In the genomic region with DNA sequence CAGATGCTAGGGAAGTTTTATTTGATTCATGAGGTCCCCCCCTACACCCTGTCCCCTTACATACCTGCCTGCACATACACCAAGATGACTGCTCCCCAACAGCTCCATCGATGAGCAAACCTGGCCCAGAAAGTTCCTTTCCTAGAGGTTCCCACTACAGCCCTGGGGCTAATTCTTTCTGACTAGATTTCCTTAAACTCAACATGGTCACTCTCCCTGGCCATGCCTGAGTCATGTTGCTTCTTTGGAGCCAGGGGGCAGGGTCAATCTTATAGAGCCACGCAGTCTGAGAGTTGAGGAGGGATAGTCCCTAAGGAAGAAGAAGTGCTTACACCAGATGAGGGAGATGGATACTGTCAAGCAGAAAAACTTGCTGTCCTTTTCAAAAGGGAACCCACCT, we compare ENCODE assay signal across 15 cellular contexts.
A peak's percentile ranks its signal among the peaks of the same experiment; 100 is the strongest.
DNase-seq lines count a peak whose midpoint lies in the region; ATAC-seq and TF ChIP-seq lines count a peak whose summit lies in the region.
"Had no signal": no experiment of that assay in that cellular context is flagged by ENCODE, and none has a peak within 500 bp of the region (broad histone marks: within the 10 kb centered on the region; RNA-seq: fewer than 3 reads in every experiment).

No MANE protein-coding gene starts in this region.

- no peaks in the 10 kb centered on the region for H3K79me2 ChIP-seq in GM23248 (ENCODE audit: insufficient read depth)

- H3K4me2 ChIP-seq in GM23248 (ENCODE audit: unreplicated experiment): no peak overlapping the region

- H3K9me3 ChIP-seq in GM23248 (ENCODE audit: low read depth) (peaks cover 5% of the 10 kb centered on the region), stomach (peaks cover 0 to 22% (median 11%) of the 10 kb centered on the region in 4 donors)

- H3K9me3 Mint-ChIP-seq in natural killer cell: peaks cover 4 to 9% of the 10 kb centered on the region in 2 donors

- TF ChIP-seq CTCF in stomach (IDR thresholded peaks at IDR 0.05) (no peak), natural killer cell (IDR thresholded peaks at IDR 0.05) (no peak)

- H3K4me3 ChIP-seq in GM23248: no peak overlapping the region
- no peak overlapping the region for H3K4me3 ChIP-seq in stomach

- intact Hi-C loops in stomach (cut with DNase I; ENCODE audit: low total_unique reads): no loop called here
- intact Hi-C loops in natural killer cell (cut with micrococcal nuclease): no loop called here

- H3F3A ChIP-seq in GM23248 (ENCODE audit: insufficient read depth): no peaks in the 10 kb centered on the region

- in situ Hi-C loops in GM23248 (cut with MboI): no loop called here

- no peaks in the 10 kb centered on the region for H3K9me2 ChIP-seq in GM23248 (ENCODE audit: insufficient read depth)

- TF ChIP-seq EP300 in stomach (IDR thresholded peaks at IDR 0.05): no peak

- H3K36me3 Mint-ChIP-seq in natural killer cell: no peaks in the 10 kb centered on the region

- peaks cover 17 to 31% of the 10 kb centered on the region in 2 donors for H3K27me3 Mint-ChIP-seq in natural killer cell (ENCODE audit: low read depth in 2 of 2)

- H3K27me3 ChIP-seq in GM23248 (replicated peaks; ENCODE audit: insufficient read depth) (no peaks in the 10 kb centered on the region), stomach (peaks cover 0 to 43% (median 13%) of the 10 kb centered on the region in 3 donors)

- no peak for TF ChIP-seq POLR2A in stomach (IDR thresholded peaks at IDR 0.05)

- no peak overlapping the region for H3K4me3 Mint-ChIP-seq in natural killer cell
- H3K4me3 Mint-ChIP-seq: B cell; CD4-positive, alpha-beta T cell; H9 had no signal

- WGBS in GM23248 (ENCODE audit: low coverage in 1 of 2, low lambda C conversion rate in 2 of 2, missing lambda C conversion rate in 2 of 2), 2 experiments: 89 to 94% methylated on average over 2 of the region's 2 CpGs
- WGBS in stomach, 5 donors: 88 to 96% (median 94%) methylated on average over 2 of the region's 2 CpGs

- DNase-seq in EH (ENCODE audit: low read depth): peak; percentile 78
- DNase-seq in GM23248: peak; percentile 48
- DNase-seq in T1000 (lab: John Stamatoyannopoulos, UW): peak; percentile 29
- peak; percentile 3 for DNase-seq in stomach
- DNase-seq in natural killer cell: no peak
- DNase-seq in RKO (ENCODE audit: low spot score): no peak
- DNase-seq: C1 segment of cervical spinal cord; CD4-positive, alpha-beta T cell; DMS153; DMS79 treated with DMSO at 0.1 percent for 48 hours; GOT3; H9 had no signal

- H3K27ac ChIP-seq in GM23248: no peak overlapping the region
- H3K27ac ChIP-seq in stomach: no peak overlapping the region
- H3K27ac ChIP-seq: HL-60 had no signal

- H4K20me1 ChIP-seq in GM23248 (ENCODE audit: insufficient read depth): no peaks in the 10 kb centered on the region

- H3K36me3 ChIP-seq in GM23248 (ENCODE audit: low read depth) (no peaks in the 10 kb centered on the region), stomach (no peaks in the 10 kb centered on the region)

- no peak overlapping the region for H2AFZ ChIP-seq in GM23248

- H3K4me1 ChIP-seq in GM23248 (ENCODE audit: insufficient read depth): no peaks in the 10 kb centered on the region
- peaks cover 0 to 11% (median 7%) of the 10 kb centered on the region in 4 donors for H3K4me1 ChIP-seq in stomach

- ATAC-seq in HG02852 (IDR thresholded peaks at IDR 0.05; ENCODE audit: unreplicated experiment) (no peak), natural killer cell (no peak)

- no peak overlapping the region for H3K9ac ChIP-seq in GM23248

- H3K4me1 Mint-ChIP-seq in natural killer cell: no peaks in the 10 kb centered on the region

- H3K27ac Mint-ChIP-seq in natural killer cell: no peak overlapping the region
- H3K27ac Mint-ChIP-seq: B cell; CD4-positive, alpha-beta T cell; H9 had no signal

Comparison
In these comparisons a context has a peak if more than half of its experiments do, and no peak if none do; other contexts are left out.
1. DNase-seq: peak in EH (single experiment), GM23248 (single experiment), T1000 (single experiment) and stomach (single experiment); none in natural killer cell (single experiment) and RKO (single experiment).